ENCODE assay signal across 11 cellular contexts in genomic region chr4:123250843-123251242, GRCh38.
DNase-seq lines count a peak whose midpoint lies in the region; ATAC-seq, FAIRE-seq and TF ChIP-seq lines count a peak whose summit lies in the region.
"Had no signal": no experiment of that assay in that cellular context is flagged by ENCODE, and none has a peak within 500 bp of the region (broad histone marks: within the 10 kb centered on the region; RNA-seq: fewer than 3 reads in every experiment).

No MANE protein-coding gene starts in this region.

- TF ChIP-seq CTCF in heart left ventricle (IDR thresholded peaks at IDR 0.05): no peak
- no peak for TF ChIP-seq CTCF in sigmoid colon (IDR thresholded peaks at IDR 0.05)

- intact Hi-C loops in heart left ventricle (cut with DNase I) (loop anchor here in 5 of 10 donors (2.0 to 10.0 kb wide), 5 partner anchors 91 to 146 kb away; partner anchors contain the start of gene SPRY1 (in 1 of the 5)), sigmoid colon (cut with DNase I) (no loop called here)

- H3K4me3 ChIP-seq in heart left ventricle: no peak overlapping the region
- no peak overlapping the region for H3K4me3 ChIP-seq in sigmoid colon

- peaks cover 0 to 47% (median 29%) of the 10 kb centered on the region in 12 donors for H3K4me1 ChIP-seq in heart left ventricle
- H3K4me1 ChIP-seq in sigmoid colon: peaks cover 0 to 36% (median 19%) of the 10 kb centered on the region in 4 donors

- no peak for FAIRE-seq in GM12892 (lab: Jason Lieb, UNC)

- DNase-seq in LHCN-M2 (ENCODE audit: low read depth) (peak; percentile 9), astrocyte of the hippocampus (ENCODE audit: low read depth, low spot score) (peak; percentile 48), heart left ventricle (peak; percentile 45 to 70 (median 63)), sigmoid colon (peak; percentile 75), AG08395 (ENCODE audit: low spot score) (no peak), COR-L47 (lab: John Stamatoyannopoulos, UW) (no peak), GM12892 (ENCODE audit: insufficient read length) (no peak)
- DNase-seq: activated CD4-positive, alpha-beta T cell treated with anti-CD3 and anti-CD28 coated beads, Interleukin-2, amount 50 U/mL, for 1 hour; effector memory CD4-positive, alpha-beta T cell; Kasumi-1 had no signal

- H3K27me3 ChIP-seq in heart left ventricle: no peaks in the 10 kb centered on the region
- H3K27me3 ChIP-seq in sigmoid colon: no peaks in the 10 kb centered on the region

- ATAC-seq in heart left ventricle (peak; percentile 52 to 83 (median 82)), HG02852 (IDR thresholded peaks at IDR 0.05; ENCODE audit: unreplicated experiment) (no peak)

- H3K9me3 ChIP-seq in heart left ventricle (peaks cover 0 to 9% (median 0%) of the 10 kb centered on the region in 12 donors), sigmoid colon (no peaks in the 10 kb centered on the region)

- H3K27ac ChIP-seq in heart left ventricle: peak overlapping the region in 9 of 12 donors; percentile 21 to 70 (median 44)
- peak overlapping the region in 2 of 4 donors; percentile 36 to 62 for H3K27ac ChIP-seq in sigmoid colon

- TF ChIP-seq EP300 in sigmoid colon (IDR thresholded peaks at IDR 0.05): no peak

- H3K36me3 ChIP-seq in heart left ventricle (no peaks in the 10 kb centered on the region), sigmoid colon (no peaks in the 10 kb centered on the region)

- TF ChIP-seq POLR2A in heart left ventricle (IDR thresholded peaks at IDR 0.05) (no peak), sigmoid colon (IDR thresholded peaks at IDR 0.05) (no peak), GM12892 (IDR thresholded peaks at IDR 0.05; ENCODE audit: low read depth, low read length) (no peak)

Comparison
In these comparisons a context has a peak if more than half of its experiments do, and no peak if none do; other contexts are left out.
1. DNase-seq: peak in LHCN-M2 (single experiment), astrocyte of the hippocampus (single experiment), heart left ventricle (5 of 5) and sigmoid colon (single experiment); none in AG08395 (single experiment), COR-L47 (single experiment) and GM12892 (single experiment).